Comparison of ENCODE assay signal across 7 cellular contexts in the genomic region with DNA sequence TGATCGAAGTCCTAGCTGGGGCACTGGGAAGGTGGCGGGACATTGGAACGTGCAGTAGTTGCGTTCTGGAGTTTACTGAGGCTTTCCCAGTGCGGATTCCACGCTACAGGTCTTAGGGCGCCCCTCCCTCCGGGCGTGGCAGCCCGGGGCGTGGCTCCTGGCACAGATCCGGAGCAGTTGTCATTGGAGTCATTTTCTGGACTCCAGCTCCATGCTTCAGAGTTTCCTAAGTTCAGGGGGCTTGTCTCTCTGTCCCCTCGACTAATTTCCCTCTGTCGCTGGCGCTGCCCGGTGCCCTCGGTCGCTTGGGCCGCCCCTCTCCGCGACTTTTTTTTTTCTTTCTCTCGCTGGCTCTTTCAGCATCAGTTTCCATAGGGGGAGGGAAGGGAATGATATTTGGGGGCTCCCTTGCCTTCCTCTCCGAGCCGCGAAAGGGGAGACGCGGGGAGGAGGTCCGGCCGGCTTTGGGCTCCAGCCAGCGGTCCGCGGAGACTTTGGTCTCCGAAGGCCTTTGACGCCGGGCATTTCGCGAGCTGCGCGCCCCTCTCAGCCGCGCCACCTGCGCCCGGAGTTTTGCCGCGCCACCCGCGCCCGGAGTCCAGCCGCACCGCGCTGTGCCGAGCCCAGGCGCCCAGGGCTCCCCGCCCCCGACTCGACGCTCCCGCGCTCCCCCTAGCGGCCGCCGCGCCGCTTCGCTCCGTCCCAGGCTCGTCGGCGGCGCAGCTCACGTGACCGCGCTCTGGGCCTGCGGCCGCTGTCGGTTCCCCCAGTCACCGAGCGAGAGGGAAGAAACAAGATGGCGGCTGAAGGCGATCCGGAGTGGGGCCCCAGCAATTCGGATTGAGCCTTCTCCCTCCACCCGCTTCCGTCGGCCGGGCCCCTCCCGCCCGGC. TPM values are rescaled to one million over a fixed set of nuclear protein-coding genes. Genes with fewer than 3 reads are reported as not detected.
DNase-seq lines count a peak whose midpoint lies in the region; ATAC-seq and FAIRE-seq lines count a peak whose summit lies in the region.

A gene with protein sequence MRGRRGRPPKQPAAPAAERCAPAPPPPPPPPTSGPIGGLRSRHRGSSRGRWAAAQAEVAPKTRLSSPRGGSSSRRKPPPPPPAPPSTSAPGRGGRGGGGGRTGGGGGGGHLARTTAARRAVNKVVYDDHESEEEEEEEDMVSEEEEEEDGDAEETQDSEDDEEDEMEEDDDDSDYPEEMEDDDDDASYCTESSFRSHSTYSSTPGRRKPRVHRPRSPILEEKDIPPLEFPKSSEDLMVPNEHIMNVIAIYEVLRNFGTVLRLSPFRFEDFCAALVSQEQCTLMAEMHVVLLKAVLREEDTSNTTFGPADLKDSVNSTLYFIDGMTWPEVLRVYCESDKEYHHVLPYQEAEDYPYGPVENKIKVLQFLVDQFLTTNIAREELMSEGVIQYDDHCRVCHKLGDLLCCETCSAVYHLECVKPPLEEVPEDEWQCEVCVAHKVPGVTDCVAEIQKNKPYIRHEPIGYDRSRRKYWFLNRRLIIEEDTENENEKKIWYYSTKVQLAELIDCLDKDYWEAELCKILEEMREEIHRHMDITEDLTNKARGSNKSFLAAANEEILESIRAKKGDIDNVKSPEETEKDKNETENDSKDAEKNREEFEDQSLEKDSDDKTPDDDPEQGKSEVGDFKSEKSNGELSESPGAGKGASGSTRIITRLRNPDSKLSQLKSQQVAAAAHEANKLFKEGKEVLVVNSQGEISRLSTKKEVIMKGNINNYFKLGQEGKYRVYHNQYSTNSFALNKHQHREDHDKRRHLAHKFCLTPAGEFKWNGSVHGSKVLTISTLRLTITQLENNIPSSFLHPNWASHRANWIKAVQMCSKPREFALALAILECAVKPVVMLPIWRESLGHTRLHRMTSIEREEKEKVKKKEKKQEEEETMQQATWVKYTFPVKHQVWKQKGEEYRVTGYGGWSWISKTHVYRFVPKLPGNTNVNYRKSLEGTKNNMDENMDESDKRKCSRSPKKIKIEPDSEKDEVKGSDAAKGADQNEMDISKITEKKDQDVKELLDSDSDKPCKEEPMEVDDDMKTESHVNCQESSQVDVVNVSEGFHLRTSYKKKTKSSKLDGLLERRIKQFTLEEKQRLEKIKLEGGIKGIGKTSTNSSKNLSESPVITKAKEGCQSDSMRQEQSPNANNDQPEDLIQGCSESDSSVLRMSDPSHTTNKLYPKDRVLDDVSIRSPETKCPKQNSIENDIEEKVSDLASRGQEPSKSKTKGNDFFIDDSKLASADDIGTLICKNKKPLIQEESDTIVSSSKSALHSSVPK (N-terminal part only) (plus strand): TSS at position 769 of the 892 bp plus-strand sequence. CDS start 222 bp downstream, outside the sequence.

- DNase-seq in GM18507 (ENCODE audit: extremely low spot score, insufficient read length, low read depth) (peak; percentile 70), NCI-H2029 treated with DMSO at 0.1 percent for 48 hours (lab: John Stamatoyannopoulos, UW) (peak; percentile 46), T-helper 9 cell (peak; percentile 89), astrocyte of the hippocampus (ENCODE audit: low read depth, low spot score) (peak; percentile 98), hypothalamus (lab: John Stamatoyannopoulos, UW) (peak; percentile 43 to 92 (median 83)), sciatic nerve (ENCODE audit: low spot score) (peak; percentile 96)

- intact Hi-C loops in sciatic nerve (cut with DNase I): no loop called here

- peak; percentile 93 for FAIRE-seq in GM18507 (lab: Jason Lieb, UNC)

- ATAC-seq in HG02973 (IDR thresholded peaks at IDR 0.05; ENCODE audit: unreplicated experiment) (peak; percentile 68), sciatic nerve (peak; percentile 97)

RNA-seq across cellular contexts. Expression of the gene that starts here (rescaled TPM):
- total RNA-seq in sciatic nerve: 154 TPM

Comparison
In these comparisons a context has a peak if more than half of its experiments do, and no peak if none do; other contexts are left out.
1. Peak in every context shown above with its lines: DNase-seq and ATAC-seq.
2. DNase-seq: peak in every context shown above with its lines; median percentile 98 in astrocyte of the hippocampus; 96 in sciatic nerve; 89 in T-helper 9 cell; 83 in hypothalamus; 70 in GM18507; 46 in NCI-H2029 treated with DMSO at 0.1 percent for 48 hours.